25 cellular contexts compared by ENCODE assay signal in genomic region chrX:34371740-34372139, GRCh38.
DNase-seq lines count a peak whose midpoint lies in the region; ATAC-seq, FAIRE-seq and TF ChIP-seq lines count a peak whose summit lies in the region.
"Had no signal": no experiment of that assay in that cellular context is flagged by ENCODE, and none has a peak within 500 bp of the region (broad histone marks: within the 10 kb centered on the region; RNA-seq: fewer than 3 reads in every experiment).

No MANE protein-coding gene starts in this region.

- H3K4me1 Mint-ChIP-seq in immature natural killer cell: no peaks in the 10 kb centered on the region
- H3K4me1 Mint-ChIP-seq: B cell, GM23338, T-cell had no signal

- H3K9me3 ChIP-seq in RWPE2 (ENCODE audit: severe bottlenecking) (no peaks in the 10 kb centered on the region), HepG2 (ENCODE audit: low read length) (no peaks in the 10 kb centered on the region; the same call in 1 of the 2 replicates)
- H3K9me3 ChIP-seq: A549 had no signal

- H3K4me1 ChIP-seq in RWPE2 (ENCODE audit: insufficient read depth, poor library complexity, severe bottlenecking) (no peaks in the 10 kb centered on the region), HepG2 (ENCODE audit: insufficient read depth, low read length) (no peaks in the 10 kb centered on the region)
- H3K4me1 ChIP-seq: A549 had no signal

- in situ Hi-C loops in HepG2 (cut with HindIII; ENCODE audit: extremely low pct_ligation_motif_present, low pct_unique_long_range_greater_than_20kb): no loop called here

- TF ChIP-seq POLR2A in HepG2 (IDR thresholded peaks at IDR 0.05; ENCODE audit: insufficient read depth in 1 of 2, low read depth in 2 of 2, low read length in 2 of 2): no peak

- no peak for FAIRE-seq in HepG2 (lab: Jason Lieb, UNC)
- FAIRE-seq: A549, G401.6, GM18507 had no signal

- peaks cover 0 to 2% (median 0%) of the 10 kb centered on the region in 3 donors for H3K27me3 Mint-ChIP-seq in immature natural killer cell (ENCODE audit: low read depth in 3 of 3)
- H3K27me3 Mint-ChIP-seq: B cell, T-cell had no signal

- 11% methylated on average over 1 of the region's 1 CpG for WGBS in HepG2 (ENCODE audit: low lambda C conversion rate)

- DNase-seq in EH (ENCODE audit: low read depth) (peak; percentile 37), RWPE2 (ENCODE audit: low spot score) (no peak), dermis microvascular lymphatic vessel endothelial cell (ENCODE audit: low read depth in 2 of 2) (peak; percentile 21 to 80), lung microvascular endothelial cell (ENCODE audit: low read depth in 2 of 2) (peak; percentile 24 to 37), HepG2 (ENCODE audit: low spot score) (no peak), cerebellar nuclear complex (lab: John Stamatoyannopoulos, UW) (no peak), immature natural killer cell (no peak)
- DNase-seq: HCEC 1CT, Kasumi-1, NCI-H1105, NCI-H146, NCI-H2029, NCI-H2227 treated with DMSO at 0.1 percent for 48 hours, NCI-H510A treated with DMSO at 0.1 percent for 48 hours, NCI-H748 treated with DMSO at 0.1 percent for 48 hours, PC-9, RPMI8226, SIG-M5, T-cell had no signal

- no peak overlapping the region for H3K27ac ChIP-seq in RWPE2 (ENCODE audit: poor library complexity, severe bottlenecking)
- no peak overlapping the region for H3K27ac ChIP-seq in HepG2 (ENCODE audit: extremely low read length, insufficient read depth, low read length)
- H3K27ac ChIP-seq: A549, PC-9 had no signal

- no peak overlapping the region for H2AFZ ChIP-seq in HepG2 (ENCODE audit: low read length)
- H2AFZ ChIP-seq: GM23338, PC-9 had no signal

- no TSS peak for BruUV-seq in HepG2 (replicated peaks; lab: Mats Ljungman, UMichigan)

- CTCF ChIA-PET in HepG2 (lab: Yijun Ruan, JAX; ENCODE audit: low intra/inter-chr PET ratio, low total read pairs): no interaction called here

- H4K20me1 ChIP-seq in HepG2 (ENCODE audit: insufficient read depth, low read length): no peaks in the 10 kb centered on the region

- H3K9ac ChIP-seq in HepG2 (ENCODE audit: insufficient read depth, low read depth, low read length): no peak overlapping the region

- no peak for TF ChIP-seq CTCF in RWPE2 (IDR thresholded peaks at IDR 0.05; ENCODE audit: poor library complexity, severe bottlenecking)
- TF ChIP-seq CTCF in HepG2 (CRISPR knock-in tag; IDR thresholded peaks at IDR 0.05): no peak

- H3K4me3 Mint-ChIP-seq in immature natural killer cell: no peak overlapping the region
- H3K4me3 Mint-ChIP-seq: B cell, GM23338, T-cell had no signal

- TF ChIP-seq EP300 in HepG2 (IDR thresholded peaks at IDR 0.05; ENCODE audit: low read depth in 2 of 2, low read length in 2 of 2) (no peak), HepG2 (CRISPR knock-in tag; IDR thresholded peaks at IDR 0.05; ENCODE audit: borderline replicate concordance) (no peak)

- H3K4me3 ChIP-seq in RWPE2 (ENCODE audit: severe bottlenecking) (no peak overlapping the region), HepG2 (replicated peaks in 1 of 3; ENCODE audit: insufficient read depth in 1 of 3, low read depth in 2 of 3, low read length in 3 of 3) (no peak overlapping the region)
- H3K4me3 ChIP-seq: A549, GM23338, PC-9 had no signal

- no peak for TF ChIP-seq RAD21 in HepG2 (CRISPR knock-in tag; IDR thresholded peaks at IDR 0.05)

- H3K27ac Mint-ChIP-seq in immature natural killer cell: no peak overlapping the region
- H3K27ac Mint-ChIP-seq: B cell, GM23338, T-cell had no signal

- H3K36me3 ChIP-seq in RWPE2 (ENCODE audit: low read depth): no peaks in the 10 kb centered on the region
- H3K36me3 ChIP-seq in HepG2 (replicated peaks in 1 of 2; ENCODE audit: control insufficient read depth in 1 of 2, insufficient read depth in 2 of 2, low read length in 2 of 2): no peaks in the 10 kb centered on the region

- POLR2A ChIA-PET in HepG2 (lab: Yijun Ruan, JAX): no interaction called here

- H3K27me3 ChIP-seq in RWPE2 (ENCODE audit: insufficient read depth, poor library complexity, severe bottlenecking) (no peaks in the 10 kb centered on the region), HepG2 (ENCODE audit: control insufficient read depth in 1 of 2, insufficient read depth in 2 of 2, low read length in 2 of 2) (no peaks in the 10 kb centered on the region)

- no peaks in the 10 kb centered on the region for H3K79me2 ChIP-seq in HepG2 (ENCODE audit: insufficient read depth, low read length)

- H3K9me3 Mint-ChIP-seq in immature natural killer cell: peaks cover 0 to 10% (median under 1%) of the 10 kb centered on the region in 6 donors
- H3K9me3 Mint-ChIP-seq: GM23338 had no signal

- intact Hi-C loops in HepG2 (cut with micrococcal nuclease; ENCODE audit: unreplicated experiment): no loop called here

- peak; percentile 69 for ATAC-seq in RWPE2 (ENCODE audit: low read depth)
- no peak for ATAC-seq in HepG2
- ATAC-seq: A549, GM23338, SK-N-SH treated with all-trans-retinoic acid at 6 μM for 48 hours, T-cell had no signal

- H3K4me2 ChIP-seq in HepG2 (ENCODE audit: low read depth, low read length): no peak overlapping the region
- H3K4me2 ChIP-seq: A549, GM23338, PC-9 had no signal

- H3K36me3 Mint-ChIP-seq in immature natural killer cell: no peaks in the 10 kb centered on the region
- H3K36me3 Mint-ChIP-seq: T-cell had no signal

TF ChIP-seq in HepG2, 621 proteins besides CTCF, POLR2A, EP300 and RAD21:
- TF ChIP-seq, protein P1, sequence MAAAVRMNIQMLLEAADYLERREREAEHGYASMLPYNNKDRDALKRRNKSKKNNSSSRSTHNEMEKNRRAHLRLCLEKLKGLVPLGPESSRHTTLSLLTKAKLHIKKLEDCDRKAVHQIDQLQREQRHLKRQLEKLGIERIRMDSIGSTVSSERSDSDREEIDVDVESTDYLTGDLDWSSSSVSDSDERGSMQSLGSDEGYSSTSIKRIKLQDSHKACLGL (CRISPR knock-in tag; IDR thresholded peaks at IDR 0.05): no peak
- TF ChIP-seq BCL3 (CRISPR knock-in tag; IDR thresholded peaks at IDR 0.05): no peak
- no peak for TF ChIP-seq ATM (IDR thresholded peaks at IDR 0.05; ENCODE audit: borderline replicate concordance)
- no peak for TF ChIP-seq FOXK1 (CRISPR knock-in tag; IDR thresholded peaks at IDR 0.05; ENCODE audit: borderline replicate concordance, low read depth)
- TF ChIP-seq HMGXB4 (CRISPR knock-in tag; IDR thresholded peaks at IDR 0.05; ENCODE audit: borderline replicate concordance in 1 of 2, low read depth in 1 of 2): no peak
- TF ChIP-seq ZFP36L1 (CRISPR knock-in tag; IDR thresholded peaks at IDR 0.05): no peak
- no peak for TF ChIP-seq SYNCRIP (IDR thresholded peaks at IDR 0.05; ENCODE audit: insufficient read depth, low read depth, low read length)
- TF ChIP-seq ZNF552 (CRISPR knock-in tag; IDR thresholded peaks at IDR 0.05; ENCODE audit: borderline replicate concordance): no peak
- no peak for TF ChIP-seq ZBTB7A (CRISPR knock-in tag; IDR thresholded peaks at IDR 0.05)
- no peak for TF ChIP-seq ZNF629 (CRISPR knock-in tag; conservative IDR thresholded peaks at IDR 0.05)
- no peak for TF ChIP-seq RBM39 (IDR thresholded peaks at IDR 0.05; ENCODE audit: low read depth, low read length, poor library complexity, severe bottlenecking)
- no peak for TF ChIP-seq ZNF382 (CRISPR knock-in tag; IDR thresholded peaks at IDR 0.05; ENCODE audit: borderline replicate concordance)
- TF ChIP-seq RBFOX2 (IDR thresholded peaks at IDR 0.05; ENCODE audit: low read depth, low read length): no peak
- TF ChIP-seq TAF15 (IDR thresholded peaks at IDR 0.05; ENCODE audit: low read depth, low read length, poor library complexity, severe bottlenecking): no peak
- TF ChIP-seq U2AF2 (IDR thresholded peaks at IDR 0.05; ENCODE audit: low read depth, low read length): no peak
- no peak for TF ChIP-seq JARID2 (CRISPR knock-in tag; IDR thresholded peaks at IDR 0.05; ENCODE audit: insufficient replicate concordance)
- no peak for TF ChIP-seq ZNF773 (CRISPR knock-in tag; IDR thresholded peaks at IDR 0.05; ENCODE audit: borderline replicate concordance)

Comparison
In these comparisons a context has a peak if more than half of its experiments do, and no peak if none do; other contexts are left out.
1. DNase-seq: peak in EH (single experiment), dermis microvascular lymphatic vessel endothelial cell (2 of 2) and lung microvascular endothelial cell (2 of 2); none in RWPE2 (single experiment), HepG2 (single experiment), cerebellar nuclear complex (0 of 2) and immature natural killer cell (0 of 3).